Comparison of ENCODE assay signal across 23 cellular contexts in the genomic region with DNA sequence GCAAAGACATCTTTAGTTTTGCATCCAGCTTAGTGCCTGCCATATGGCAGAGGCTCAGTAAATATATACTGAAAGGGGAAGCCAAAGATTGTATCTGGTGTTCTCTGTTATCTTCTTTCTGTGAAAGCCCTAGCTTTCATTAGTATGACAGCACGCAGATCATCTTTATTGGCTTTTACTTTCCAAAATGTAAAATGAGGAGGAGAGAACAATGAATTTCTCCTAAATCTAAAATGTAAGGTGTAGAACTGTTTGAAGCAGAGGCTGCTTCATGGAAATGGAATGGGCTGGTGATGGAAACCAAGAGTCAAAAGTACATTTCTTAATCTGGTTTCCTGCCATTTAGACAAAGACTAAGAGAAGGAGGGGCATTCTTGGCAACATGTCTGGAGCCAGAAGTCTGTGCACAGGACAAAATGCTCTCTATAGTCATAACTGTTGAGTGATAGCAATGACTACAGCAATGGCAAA.
"Had no signal": no experiment of that assay in that cellular context is flagged by ENCODE, and none has a peak within 500 bp of the region (broad histone marks: within the 10 kb centered on the region; RNA-seq: fewer than 3 reads in every experiment).

No MANE protein-coding gene starts in this region.

- ATAC-seq: left lobe of liver had no signal

- H3K9me3 ChIP-seq: esophagus squamous epithelium, tibial nerve, uterus had no signal

- H3K27me3 Mint-ChIP-seq: activated CD4-positive, alpha-beta memory T cell treated with anti-CD3 and anti-CD28 coated beads, Interleukin-2, amount 10 ng/mL, durations not matched to agents 7 days and 5 days; dendritic cell treated with granulocyte-macrophage colony-stimulating factor and Interleukin-4, amounts not matched to agents 40 ng/mL and 50 ng/mL, for 4 days; stimulated activated naive CD8-positive, alpha-beta T cell treated with anti-CD3 and anti-CD28 coated beads, Interleukin-15, Interleukin-2, amounts not matched to agents 100 ng/mL and 50 ng/mL, for 24 hours had no signal

- H3K27me3 ChIP-seq: cardiac muscle cell, esophagus squamous epithelium, tibial nerve, uterus had no signal

- H3K4me1 ChIP-seq: esophagus squamous epithelium, tibial nerve, uterus had no signal

- H3K36me3 ChIP-seq: cardiac muscle cell, esophagus squamous epithelium, tibial nerve, uterus had no signal

- DNase-seq: activated CD4-positive, alpha-beta memory T cell treated with anti-CD3 and anti-CD28 coated beads, Interleukin-2, amount 10 ng/mL, durations not matched to agents 7 days and 5 days; activated CD4-positive, alpha-beta T cell treated with anti-CD3 and anti-CD28 coated beads for 48 hours; activated CD4-positive, CD25-positive, alpha-beta regulatory T cell; activated naive CD4-positive, alpha-beta T cell treated with anti-CD3 and anti-CD28 coated beads for 36 hours; activated T-cell treated with anti-CD3 and anti-CD28 coated beads, Interleukin-2, amount 50 U/mL, for 1 hour; anterior cingulate cortex; effector CD8-positive, alpha-beta T cell; esophagus squamous epithelium; hippocampal formation; kidney; midbrain; occipital lobe; retina; stimulated activated CD4-positive, alpha-beta T cell treated with anti-CD3 and anti-CD28 coated beads, Interleukin-2, amount 100 ng/mL, for 24 hours; uterus had no signal

- H3K9me3 Mint-ChIP-seq: dendritic cell treated with granulocyte-macrophage colony-stimulating factor and Interleukin-4, amounts not matched to agents 40 ng/mL and 50 ng/mL, for 4 days; nephron had no signal

- H3K4me1 Mint-ChIP-seq: activated CD4-positive, alpha-beta memory T cell treated with anti-CD3 and anti-CD28 coated beads, Interleukin-2, amount 10 ng/mL, durations not matched to agents 7 days and 5 days; nephron had no signal

- H3K4me3 Mint-ChIP-seq: activated CD4-positive, alpha-beta memory T cell treated with anti-CD3 and anti-CD28 coated beads, Interleukin-2, amount 10 ng/mL, durations not matched to agents 7 days and 5 days; activated naive CD4-positive, alpha-beta T cell treated with anti-CD3 and anti-CD28 coated beads for 36 hours; dendritic cell treated with granulocyte-macrophage colony-stimulating factor and Interleukin-4, amounts not matched to agents 40 ng/mL and 50 ng/mL, for 4 days; nephron; stimulated activated naive CD8-positive, alpha-beta T cell treated with anti-CD3 and anti-CD28 coated beads, Interleukin-15, Interleukin-2, amounts not matched to agents 100 ng/mL and 50 ng/mL, for 24 hours; T-helper 2 cell treated with Interferon-gamma antibody and Interleukin-4, amounts not matched to agents 5 μg/mL and 100 μg/mL, for 36 hours had no signal

- H3K4me3 ChIP-seq: cardiac muscle cell, esophagus squamous epithelium, tibial nerve, uterus had no signal

- H3K27ac ChIP-seq: cardiac muscle cell, esophagus squamous epithelium, tibial nerve, uterus had no signal

- H3K27ac Mint-ChIP-seq: activated CD4-positive, alpha-beta memory T cell treated with anti-CD3 and anti-CD28 coated beads, Interleukin-2, amount 10 ng/mL, durations not matched to agents 7 days and 5 days; activated naive CD4-positive, alpha-beta T cell treated with anti-CD3 and anti-CD28 coated beads for 36 hours; activated T-helper 2 cell treated with anti-CD3 and anti-CD28 coated beads, Interferon-gamma antibody, Interleukin-2, Interleukin-4, amounts not matched to agents 10 μg/mL and 5 μg/mL and 100 μg/mL, durations not matched to agents 14 hours and 24 hours and 36 hours; dendritic cell treated with granulocyte-macrophage colony-stimulating factor and Interleukin-4, amounts not matched to agents 40 ng/mL and 50 ng/mL, for 4 days; nephron; stimulated activated naive CD8-positive, alpha-beta T cell treated with anti-CD3 and anti-CD28 coated beads, Interleukin-15, Interleukin-2, amounts not matched to agents 100 ng/mL and 50 ng/mL, for 24 hours; T-helper 2 cell treated with Interferon-gamma antibody and Interleukin-4, amounts not matched to agents 5 μg/mL and 100 μg/mL, for 36 hours had no signal
